21 cellular contexts compared by ENCODE assay signal in genomic region chr12:21305666-21306065, GRCh38. TPM values are rescaled to one million over a fixed set of nuclear protein-coding genes. Genes with fewer than 3 reads are reported as not detected.
A peak's percentile ranks its signal among the peaks of the same experiment; 100 is the strongest.
DNase-seq lines count a peak whose midpoint lies in the region; ATAC-seq lines count a peak whose summit lies in the region.
"Had no signal": no experiment of that assay in that cellular context is flagged by ENCODE, and none has a peak within 500 bp of the region (broad histone marks: within the 10 kb centered on the region; RNA-seq: fewer than 3 reads in every experiment).

No MANE protein-coding gene starts in this region.

- H3K4me3 Mint-ChIP-seq in T-helper 17 cell, result no peak overlapping the region
- H3K4me3 Mint-ChIP-seq: CD4-positive, CD25-positive, alpha-beta regulatory T cell had no signal

- no peak for ATAC-seq in T-helper 17 cell
- ATAC-seq: HepG2, SK-N-SH treated with all-trans-retinoic acid at 6 μM for 48 hours had no signal

- peaks cover 7% of the 10 kb centered on the region for H3K36me3 Mint-ChIP-seq in T-helper 17 cell (ENCODE audit: low read depth)
- H3K36me3 Mint-ChIP-seq: CD4-positive, CD25-positive, alpha-beta regulatory T cell had no signal

- no peaks in the 10 kb centered on the region for H3K9me3 ChIP-seq in T-helper 17 cell (ENCODE audit: control insufficient read depth, low read length, poor library complexity, severe bottlenecking)
- H3K9me3 ChIP-seq: BE2C had no signal

- H3K27ac Mint-ChIP-seq in T-helper 17 cell, result no peak overlapping the region
- H3K27ac Mint-ChIP-seq: CD4-positive, CD25-positive, alpha-beta regulatory T cell had no signal

- peaks cover 2% of the 10 kb centered on the region for H3K4me1 Mint-ChIP-seq in T-helper 17 cell
- H3K4me1 Mint-ChIP-seq: CD4-positive, CD25-positive, alpha-beta regulatory T cell had no signal

- peaks cover 45% of the 10 kb centered on the region for H3K27me3 Mint-ChIP-seq in T-helper 17 cell

- peak; percentile 68 for DNase-seq in EH (ENCODE audit: low read depth)
- DNase-seq in M059J (ENCODE audit: low read depth), result peak; percentile 67
- DNase-seq in dermis microvascular lymphatic vessel endothelial cell (ENCODE audit: low read depth in 2 of 2), result peak; percentile 11 to 24
- no peak for DNase-seq in activated effector memory CD4-positive, alpha-beta T cell treated with Interleukin-2 at 50 U/mL for 16 hours
- DNase-seq in T-helper 17 cell, result no peak
- DNase-seq in Kasumi-1 (lab: John Stamatoyannopoulos, UW), result no peak
- DNase-seq in DMS114 treated with DMSO at 0.1 percent for 48 hours (lab: John Stamatoyannopoulos, UW; ENCODE audit: unreplicated experiment), result no peak
- DNase-seq: BE2C; CD4-positive, CD25-positive, alpha-beta regulatory T cell; GM23248; H7; NCI-H1048; NCI-H1417; NCI-H1694; NCI-H2081; NCI-H2171; NCI-H524; NCI-H774 had no signal

RNA-seq across cellular contexts. Expression of gene SLCO1A2, which starts 29.1 kb away (rescaled TPM):
- total RNA-seq in M059J (2014; rRNA removed; shearing (Covaris generic)), result 0.49 and 1.1 TPM in 2 replicates
- total RNA-seq in dermis microvascular lymphatic vessel endothelial cell, result 0.26 TPM in 1 of 2 replicates, not detected in the other
- total RNA-seq in T-helper 17 cell, result not detected
- total RNA-seq: CD4-positive, CD25-positive, alpha-beta regulatory T cell; GM23248; HepG2; HT-29 had no signal

Comparison
In these comparisons a context has a peak if more than half of its experiments do, and no peak if none do; other contexts are left out.
1. DNase-seq: peak in EH (single experiment), M059J (single experiment) and dermis microvascular lymphatic vessel endothelial cell (2 of 2); none in activated effector memory CD4-positive, alpha-beta T cell treated with Interleukin-2 at 50 U/mL for 16 hours (single experiment), T-helper 17 cell (0 of 3), Kasumi-1 (0 of 2) and DMS114 treated with DMSO at 0.1 percent for 48 hours (single experiment).